12 cellular contexts compared by ENCODE assay signal in genomic region chr6:170371588-170371987, GRCh38.
DNase-seq lines count a peak whose midpoint lies in the region; FAIRE-seq and TF ChIP-seq lines count a peak whose summit lies in the region.
"Had no signal": no experiment of that assay in that cellular context is flagged by ENCODE, and none has a peak within 500 bp of the region (broad histone marks: within the 10 kb centered on the region; RNA-seq: fewer than 3 reads in every experiment).

No MANE protein-coding gene starts in this region.

- no peak overlapping the region; a peak in 1 of 5 replicates for H3K4me3 Mint-ChIP-seq in H9
- H3K4me3 Mint-ChIP-seq in activated CD4-positive, alpha-beta T cell treated with anti-CD3 and anti-CD28 coated beads, Interleukin-2, amount 10 ng/mL, durations not matched to agents 7 days and 5 days = no peak overlapping the region
- H3K4me3 Mint-ChIP-seq: activated CD4-positive, alpha-beta T cell treated with anti-CD3 and anti-CD28 coated beads, Interleukin-2, amount 10 ng/mL, durations not matched to agents 24 days and 14 days; CD8-positive, alpha-beta T cell had no signal

- peaks cover 16 to 23% of the 10 kb centered on the region in 2 experiments for H3K4me1 Mint-ChIP-seq in H9
- peaks cover 17% of the 10 kb centered on the region for H3K4me1 Mint-ChIP-seq in activated CD4-positive, alpha-beta T cell treated with anti-CD3 and anti-CD28 coated beads, Interleukin-2, amount 10 ng/mL, durations not matched to agents 7 days and 5 days

- no peaks in the 10 kb centered on the region; a peak in 2 of 7 replicates for H3K36me3 Mint-ChIP-seq in H9 (ENCODE audit: insufficient read depth in 1 of 3, low read depth in 3 of 3)
- H3K36me3 Mint-ChIP-seq in activated CD4-positive, alpha-beta T cell treated with anti-CD3 and anti-CD28 coated beads, Interleukin-2, amount 10 ng/mL, durations not matched to agents 7 days and 5 days (ENCODE audit: low read depth) = peaks cover 23% of the 10 kb centered on the region

- H3K36me3 ChIP-seq in mesenchymal stem cell (ENCODE audit: control insufficient read depth in 1 of 2, insufficient read depth in 2 of 2, low read depth in 1 of 2, low read length in 2 of 2) = peaks cover 23 to 61% of the 10 kb centered on the region in 2 experiments
- H3K36me3 ChIP-seq in small intestine (ENCODE audit: control insufficient read depth in 2 of 2, insufficient read depth in 2 of 2, low read length in 2 of 2) = peaks cover 2% of the 10 kb centered on the region in 2 donors
- H3K36me3 ChIP-seq: ovary had no signal

- no peak overlapping the region for H3K4me2 ChIP-seq in H9 (ENCODE audit: insufficient read depth, insufficient read length, low read length)
- H3K4me2 ChIP-seq in mesenchymal stem cell (ENCODE audit: low read length, poor library complexity, severe bottlenecking) = no peak overlapping the region

- H3K27ac ChIP-seq in C4-2B = peak overlapping the region; percentile 53
- no peak overlapping the region for H3K27ac ChIP-seq in H9 (ENCODE audit: insufficient read length, low read depth, low read length)
- H3K27ac ChIP-seq in caudate nucleus (ENCODE audit: low read depth, low read length) = peak overlapping the region; percentile 5
- no peak overlapping the region for H3K27ac ChIP-seq in mesenchymal stem cell (ENCODE audit: low read length, poor library complexity, severe bottlenecking)
- no peak overlapping the region for H3K27ac ChIP-seq in small intestine (ENCODE audit: low read depth in 1 of 2, low read length in 1 of 2)
- H3K27ac ChIP-seq: ovary had no signal

- in situ Hi-C loops in GM13976 (cut with MboI; ENCODE audit: low sequenced_read_pairs, unreplicated experiment) = no loop called here

- no peaks in the 10 kb centered on the region for H3K27me3 ChIP-seq in H9 (ENCODE audit: insufficient read depth, low read length)
- no peaks in the 10 kb centered on the region for H3K27me3 ChIP-seq in mesenchymal stem cell (ENCODE audit: control insufficient read depth in 1 of 2, insufficient read depth in 1 of 2, low read length in 2 of 2)
- H3K27me3 ChIP-seq in small intestine (ENCODE audit: control insufficient read depth in 2 of 2, insufficient read depth in 2 of 2, low read length in 2 of 2) = no peaks in the 10 kb centered on the region
- H3K27me3 ChIP-seq: ovary had no signal

- H3K79me1 ChIP-seq in H9 (ENCODE audit: insufficient read depth, low read depth, low read length, poor library complexity, severe bottlenecking) = no peaks in the 10 kb centered on the region
- peaks cover 19% of the 10 kb centered on the region for H3K79me1 ChIP-seq in mesenchymal stem cell (replicated peaks; ENCODE audit: low read length, poor library complexity, severe bottlenecking)

- H2BK20ac ChIP-seq in H9 (ENCODE audit: low read depth, low read length, poor library complexity, severe bottlenecking) = no peak overlapping the region

- no peaks in the 10 kb centered on the region for H3K79me2 ChIP-seq in H9 (ENCODE audit: insufficient read depth, low read length)

- H3K27me3 Mint-ChIP-seq in H9 (ENCODE audit: low read depth) = no peaks in the 10 kb centered on the region
- H3K27me3 Mint-ChIP-seq in activated CD4-positive, alpha-beta T cell treated with anti-CD3 and anti-CD28 coated beads, Interleukin-2, amount 10 ng/mL, durations not matched to agents 7 days and 5 days = no peaks in the 10 kb centered on the region
- H3K27me3 Mint-ChIP-seq: activated CD4-positive, alpha-beta T cell treated with anti-CD3 and anti-CD28 coated beads, Interleukin-2, amount 10 ng/mL, durations not matched to agents 24 days and 14 days had no signal

- no peak overlapping the region for H3K4me3 ChIP-seq in mesenchymal stem cell (ENCODE audit: insufficient read depth in 1 of 2, low read depth in 1 of 2, low read length in 2 of 2)
- H3K4me3 ChIP-seq in small intestine (ENCODE audit: low read depth in 1 of 2, low read length in 2 of 2) = no peak overlapping the region
- H3K4me3 ChIP-seq: ovary had no signal

- peak overlapping the region; percentile 35 to 60 (median 49); a peak in 4 of 7 replicates for H3K27ac Mint-ChIP-seq in H9
- no peak overlapping the region for H3K27ac Mint-ChIP-seq in activated CD4-positive, alpha-beta T cell treated with anti-CD3 and anti-CD28 coated beads, Interleukin-2, amount 10 ng/mL, durations not matched to agents 7 days and 5 days
- H3K27ac Mint-ChIP-seq: activated CD4-positive, alpha-beta T cell treated with anti-CD3 and anti-CD28 coated beads, Interleukin-2, amount 10 ng/mL, durations not matched to agents 24 days and 14 days; CD8-positive, alpha-beta T cell had no signal

- no peak overlapping the region for H3T11ph ChIP-seq in H9 (ENCODE audit: low read length)

- H4K20me1 ChIP-seq in H9 (ENCODE audit: control insufficient read depth, insufficient read depth, insufficient read length) = no peaks in the 10 kb centered on the region

- FAIRE-seq in small intestine (lab: Jason Lieb, UNC) = no peak

- no peaks in the 10 kb centered on the region for H3K23me2 ChIP-seq in H9 (ENCODE audit: insufficient read length, low read depth, low read length, poor library complexity, severe bottlenecking)

- no peak overlapping the region for H2BK12ac ChIP-seq in H9 (ENCODE audit: insufficient read length, low read depth, low read length)
- no peak overlapping the region for H2BK12ac ChIP-seq in mesenchymal stem cell (ENCODE audit: low read length in 2 of 2)

- H2AK5ac ChIP-seq in H9 (ENCODE audit: insufficient read length, low read length) (no peak overlapping the region), mesenchymal stem cell (ENCODE audit: low read length, severe bottlenecking) (no peak overlapping the region)

- H4K5ac ChIP-seq in H9 (ENCODE audit: insufficient read length, low read depth, low read length) = no peak overlapping the region

- no peaks in the 10 kb centered on the region for H3K9me3 Mint-ChIP-seq in H9
- no peaks in the 10 kb centered on the region for H3K9me3 Mint-ChIP-seq in activated CD4-positive, alpha-beta T cell treated with anti-CD3 and anti-CD28 coated beads, Interleukin-2, amount 10 ng/mL, durations not matched to agents 7 days and 5 days
- H3K9me3 Mint-ChIP-seq: activated CD4-positive, alpha-beta T cell treated with anti-CD3 and anti-CD28 coated beads, Interleukin-2, amount 10 ng/mL, durations not matched to agents 24 days and 14 days; CD8-positive, alpha-beta T cell had no signal

- no peak overlapping the region for H3K56ac ChIP-seq in H9 (ENCODE audit: insufficient read length, low read depth, low read length)

- no peak overlapping the region for H2BK5ac ChIP-seq in H9 (ENCODE audit: insufficient read length, low read length)
- H2BK5ac ChIP-seq in mesenchymal stem cell (ENCODE audit: low read depth, low read length, poor library complexity, severe bottlenecking) = no peak overlapping the region

- H3K14ac ChIP-seq in H9 (ENCODE audit: insufficient read depth, low read length) (no peak overlapping the region), mesenchymal stem cell (ENCODE audit: low read length in 2 of 2) (no peak overlapping the region)

- H4K8ac ChIP-seq in H9 (replicated peaks; ENCODE audit: insufficient read length, low read depth, low read length) = no peak overlapping the region
- no peak overlapping the region for H4K8ac ChIP-seq in mesenchymal stem cell (ENCODE audit: low read length)

- TF ChIP-seq CTCF in C4-2B (conservative IDR thresholded peaks at IDR 0.05) = no peak
- TF ChIP-seq CTCF in H9 (conservative IDR thresholded peaks at IDR 0.05) = no peak
- TF ChIP-seq CTCF in GM13976 (IDR thresholded peaks at IDR 0.05; ENCODE audit: borderline replicate concordance, control extremely low read depth, extremely low read depth, insufficient read depth, missing control alignments) = no peak

- H3K4me1 ChIP-seq in H9 (ENCODE audit: insufficient read depth, low read length) (no peaks in the 10 kb centered on the region), mesenchymal stem cell (ENCODE audit: control insufficient read depth, insufficient read depth, low read depth, low read length) (peaks cover 15% of the 10 kb centered on the region), small intestine (ENCODE audit: control insufficient read depth in 2 of 2, insufficient read depth in 1 of 2, low read depth in 1 of 2, low read length in 1 of 2) (peaks cover 0 to 10% of the 10 kb centered on the region in 2 donors)

- no peak overlapping the region for H3K4ac ChIP-seq in H9 (ENCODE audit: low read depth, low read length)
- H3K4ac ChIP-seq in mesenchymal stem cell (ENCODE audit: low read depth in 1 of 2, low read length in 2 of 2) = no peak overlapping the region

- H3K18ac ChIP-seq in H9 (ENCODE audit: insufficient read length, low read depth, low read length) (no peak overlapping the region), mesenchymal stem cell (ENCODE audit: low read depth in 1 of 2, low read length in 2 of 2) (no peak overlapping the region)

- H2BK120ac ChIP-seq in H9 (ENCODE audit: low read depth, low read length, poor library complexity, severe bottlenecking) (no peak overlapping the region), mesenchymal stem cell (ENCODE audit: low read depth, low read length) (no peak overlapping the region)

- H3K9me3 ChIP-seq in H9 (ENCODE audit: control insufficient read depth, low read depth, low read length) (no peaks in the 10 kb centered on the region), mesenchymal stem cell (ENCODE audit: control insufficient read depth, low read length) (no peaks in the 10 kb centered on the region), small intestine (ENCODE audit: control insufficient read depth, low read depth) (no peaks in the 10 kb centered on the region)
- H3K9me3 ChIP-seq: ovary had no signal

- POLR2A ChIA-PET in activated CD4-positive, alpha-beta T cell treated with anti-CD3 and anti-CD28 coated beads, Interleukin-2, amount 10 ng/mL, durations not matched to agents 7 days and 5 days (lab: Charles Lee) = no interaction called here

- H2BK15ac ChIP-seq in H9 (ENCODE audit: low read depth, low read length) (no peak overlapping the region), mesenchymal stem cell (ENCODE audit: low read depth, poor library complexity, severe bottlenecking) (no peak overlapping the region)

- no peak overlapping the region for H4K91ac ChIP-seq in H9 (ENCODE audit: insufficient read length, low read depth, low read length)
- H4K91ac ChIP-seq in mesenchymal stem cell (ENCODE audit: low read length) = no peak overlapping the region

- H2AFZ ChIP-seq in H9 (ENCODE audit: low read length) (no peak overlapping the region), mesenchymal stem cell (ENCODE audit: low read depth, low read length) (no peak overlapping the region)

- no peak overlapping the region for H3K23ac ChIP-seq in H9 (ENCODE audit: insufficient read length, low read depth, low read length)
- H3K23ac ChIP-seq in mesenchymal stem cell (ENCODE audit: low read length in 2 of 2) = no peak overlapping the region

- peak; percentile 73 for DNase-seq in H9
- DNase-seq in caudate nucleus (lab: John Stamatoyannopoulos, UW) = peak in 45 of 61 donors; percentile 5 to 81 (median 43)
- DNase-seq in mesenchymal stem cell = peak; percentile 6
- no peak for DNase-seq in NCI-H2081 (lab: John Stamatoyannopoulos, UW)
- no peak for DNase-seq in small intestine
- DNase-seq in activated CD4-positive, alpha-beta T cell treated with anti-CD3 and anti-CD28 coated beads, Interleukin-2, amount 10 ng/mL, durations not matched to agents 7 days and 5 days = no peak
- no peak for DNase-seq in GM13976 (ENCODE audit: low spot score)
- DNase-seq: activated CD4-positive, alpha-beta T cell treated with anti-CD3 and anti-CD28 coated beads, Interleukin-2, amount 10 ng/mL, durations not matched to agents 24 days and 14 days; activated naive CD4-positive, alpha-beta T cell treated with Interleukin-2 at 50 U/mL for 16 hours; CD8-positive, alpha-beta T cell; ovary had no signal

- CTCF ChIA-PET in activated CD4-positive, alpha-beta T cell treated with anti-CD3 and anti-CD28 coated beads, Interleukin-2, amount 10 ng/mL, durations not matched to agents 7 days and 5 days (lab: Charles Lee) = interaction anchor here (1.0 kb wide), 1 partner anchor 13 kb away, joined by 3 read pairs; no protein-coding TSS in a partner anchor

- H3K9ac ChIP-seq in H9 (ENCODE audit: extremely low read depth, insufficient read length, low read length) (no peak overlapping the region), mesenchymal stem cell (ENCODE audit: low read length) (no peak overlapping the region)

- WGBS in H9 (ENCODE audit: extremely low coverage, insufficient read length, low lambda C conversion rate) = no CpG with 5 or more reads among the region's 8 CpGs
- 83% methylated on average over 8 of the region's 8 CpGs for WGBS in mesenchymal stem cell
- 68 to 93% (median 85%) methylated on average over 8 of the region's 8 CpGs for WGBS in small intestine, 3 donors

Comparison
In these comparisons a context has a peak if more than half of its experiments do, and no peak if none do; other contexts are left out.
1. H3K27ac ChIP-seq: peak in C4-2B (single experiment) and caudate nucleus (single experiment); none in H9 (single experiment), mesenchymal stem cell (single experiment) and small intestine (0 of 2).
2. DNase-seq: peak in H9 (single experiment), caudate nucleus (45 of 61) and mesenchymal stem cell (single experiment); none in NCI-H2081 (0 of 2), small intestine (single experiment), activated CD4-positive, alpha-beta T cell treated with anti-CD3 and anti-CD28 coated beads, Interleukin-2, amount 10 ng/mL, durations not matched to agents 7 days and 5 days (single experiment) and GM13976 (single experiment).